Comparison of ENCODE assay signal across 8 cellular contexts in the genomic region with DNA sequence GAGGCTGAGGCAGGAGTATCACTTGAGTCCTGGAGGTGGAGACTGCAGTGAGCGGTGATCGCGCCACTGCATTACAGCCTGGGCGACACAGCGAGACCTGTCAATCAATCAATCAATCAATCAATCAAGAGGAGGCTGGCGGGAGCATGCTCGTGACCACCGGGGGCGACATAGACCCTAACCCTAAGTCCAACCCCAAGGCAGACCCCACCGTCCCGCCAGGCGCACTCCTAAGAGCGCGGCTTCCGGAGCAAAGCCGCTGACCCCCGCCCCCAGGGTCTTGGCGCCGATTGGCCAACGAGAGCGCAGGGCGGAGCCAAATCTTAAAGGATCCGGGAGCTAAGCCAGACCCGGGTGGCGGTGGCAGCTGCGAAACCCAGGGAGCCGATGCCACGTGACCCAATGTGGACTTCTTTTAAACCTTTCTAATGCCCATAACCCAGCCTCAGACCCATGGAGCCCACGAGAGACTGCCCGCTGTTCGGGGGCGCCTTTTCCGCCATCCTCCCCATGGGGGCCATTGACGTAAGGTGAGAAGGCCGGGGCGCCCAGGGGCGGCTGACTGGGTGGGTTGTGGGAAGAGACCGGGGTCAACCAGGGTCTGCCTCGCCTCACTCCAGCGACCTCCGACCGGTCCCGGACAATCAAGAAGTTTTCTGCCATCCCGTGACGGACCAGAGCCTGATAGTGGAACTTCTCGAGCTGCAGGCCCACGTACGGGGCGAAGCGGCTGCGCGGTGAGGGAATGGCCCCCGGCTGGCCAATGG. TPM values are rescaled to one million over a fixed set of nuclear protein-coding genes. Genes with fewer than 3 reads are reported as not detected.
DNase-seq lines count a peak whose midpoint lies in the region; ATAC-seq and TF ChIP-seq lines count a peak whose summit lies in the region.

A gene with protein sequence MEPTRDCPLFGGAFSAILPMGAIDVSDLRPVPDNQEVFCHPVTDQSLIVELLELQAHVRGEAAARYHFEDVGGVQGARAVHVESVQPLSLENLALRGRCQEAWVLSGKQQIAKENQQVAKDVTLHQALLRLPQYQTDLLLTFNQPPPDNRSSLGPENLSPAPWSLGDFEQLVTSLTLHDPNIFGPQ (plus strand): TSS at position 335 of the 767 bp plus-strand sequence. CDS start 119 bp downstream, at position 454.

- H3K27me3 Mint-ChIP-seq in natural killer cell treated with Interleukin-12 subunit alpha and Interleukin-12 subunit beta and Interleukin-15 and Interleukin-18, amount 100 ng/mL, for 72 hours: no peaks in the 10 kb centered on the region

- no peaks in the 10 kb centered on the region for H3K9me3 ChIP-seq in KOPT-K1 (ENCODE audit: insufficient read depth, low read length, poor library complexity, severe bottlenecking)

- H3K27ac ChIP-seq in KOPT-K1 (ENCODE audit: low read depth, low read length, poor library complexity, severe bottlenecking) (peak within 1 kb of the TSS; percentile 88), RWPE1 (peak within 1 kb of the TSS; percentile 84)

- peak; percentile 79 for ATAC-seq in GM21576 (IDR thresholded peaks at IDR 0.05; ENCODE audit: unreplicated experiment)
- ATAC-seq in natural killer cell treated with Interleukin-12 subunit alpha and Interleukin-12 subunit beta and Interleukin-15 and Interleukin-18, amount 100 ng/mL, for 72 hours: peak; percentile 95 to 96

- DNase-seq in DMS153 (lab: John Stamatoyannopoulos, UW) (peak; percentile 44), RWPE1 (ENCODE audit: low spot score) (peak; percentile 95), fibroblast of peridontal ligament (ENCODE audit: extremely low read depth) (peak; percentile 81)
- peak; percentile 76 for DNase-seq in activated T-helper 9 cell treated with anti-CD3 and anti-CD28 coated beads, Interleukin-2, amount 50 U/mL, for 16 hours (ENCODE audit: low read depth)
- DNase-seq in natural killer cell treated with Interleukin-12 subunit alpha and Interleukin-12 subunit beta and Interleukin-15 and Interleukin-18, amount 100 ng/mL, for 72 hours (ENCODE audit: low spot score): peak; percentile 89
- DNase-seq in stimulated activated naive CD4-positive, alpha-beta T cell treated with Interleukin-2 at 50 U/mL for 16 hours (lab: John Stamatoyannopoulos, UW): peak; percentile 84

- peak within 1 kb of the TSS; percentile 92 to 95 for H3K27ac Mint-ChIP-seq in natural killer cell treated with Interleukin-12 subunit alpha and Interleukin-12 subunit beta and Interleukin-15 and Interleukin-18, amount 100 ng/mL, for 72 hours

- H3K36me3 Mint-ChIP-seq in natural killer cell treated with Interleukin-12 subunit alpha and Interleukin-12 subunit beta and Interleukin-15 and Interleukin-18, amount 100 ng/mL, for 72 hours: no peaks in the 10 kb centered on the region

- H3K36me3 ChIP-seq in KOPT-K1 (ENCODE audit: insufficient read depth, low read length): peaks cover 13% of the 10 kb centered on the region; the same call in 1 of the 2 replicates

- H3K4me1 Mint-ChIP-seq in natural killer cell treated with Interleukin-12 subunit alpha and Interleukin-12 subunit beta and Interleukin-15 and Interleukin-18, amount 100 ng/mL, for 72 hours (ENCODE audit: low read depth in 2 of 2): peaks cover 26 to 30% of the 10 kb centered on the region in 2 donors

- CTCF ChIA-PET in RWPE1 (lab: Yijun Ruan, JAX): interaction anchor here (0.7 kb wide), 1 partner anchor 27 kb away, joined by 3 read pairs; no protein-coding TSS in a partner anchor

- peak within 1 kb of the TSS; percentile 96 for H3K4me3 Mint-ChIP-seq in natural killer cell treated with Interleukin-12 subunit alpha and Interleukin-12 subunit beta and Interleukin-15 and Interleukin-18, amount 100 ng/mL, for 72 hours

- no peaks in the 10 kb centered on the region for H3K9me3 Mint-ChIP-seq in natural killer cell treated with Interleukin-12 subunit alpha and Interleukin-12 subunit beta and Interleukin-15 and Interleukin-18, amount 100 ng/mL, for 72 hours

- TF ChIP-seq CTCF in RWPE1 (conservative IDR thresholded peaks at IDR 0.05; ENCODE audit: low read depth): no peak

- POLR2A ChIA-PET in RWPE1 (lab: Yijun Ruan, JAX; ENCODE audit: low non-redundant PET): interaction anchor here (0.8 to 1.1 kb wide), 2 partner anchors 36 to 40 kb away, joined by 3 to 8 read pairs; a partner anchor contains a TSS

RNA-seq across cellular contexts. Expression of the gene that starts here (rescaled TPM):
- 10 to 100 TPM; 46.9 to 62.8 TPM for total RNA-seq in natural killer cell treated with Interleukin-12 subunit alpha and Interleukin-12 subunit beta and Interleukin-15 and Interleukin-18, amount 100 ng/mL, for 72 hours

Comparison
In these comparisons a context has a peak if more than half of its experiments do, and no peak if none do; other contexts are left out.
1. Peak in every context shown above with its lines: DNase-seq, ATAC-seq and H3K27ac ChIP-seq.
2. DNase-seq: peak in every context shown above with its lines; median percentile 95 in RWPE1; 89 in natural killer cell treated with Interleukin-12 subunit alpha and Interleukin-12 subunit beta and Interleukin-15 and Interleukin-18, amount 100 ng/mL, for 72 hours; 84 in stimulated activated naive CD4-positive, alpha-beta T cell treated with Interleukin-2 at 50 U/mL for 16 hours; 81 in fibroblast of peridontal ligament; 76 in activated T-helper 9 cell treated with anti-CD3 and anti-CD28 coated beads, Interleukin-2, amount 50 U/mL, for 16 hours; 44 in DMS153.